11 cellular contexts compared by ENCODE assay signal in the genomic region with DNA sequence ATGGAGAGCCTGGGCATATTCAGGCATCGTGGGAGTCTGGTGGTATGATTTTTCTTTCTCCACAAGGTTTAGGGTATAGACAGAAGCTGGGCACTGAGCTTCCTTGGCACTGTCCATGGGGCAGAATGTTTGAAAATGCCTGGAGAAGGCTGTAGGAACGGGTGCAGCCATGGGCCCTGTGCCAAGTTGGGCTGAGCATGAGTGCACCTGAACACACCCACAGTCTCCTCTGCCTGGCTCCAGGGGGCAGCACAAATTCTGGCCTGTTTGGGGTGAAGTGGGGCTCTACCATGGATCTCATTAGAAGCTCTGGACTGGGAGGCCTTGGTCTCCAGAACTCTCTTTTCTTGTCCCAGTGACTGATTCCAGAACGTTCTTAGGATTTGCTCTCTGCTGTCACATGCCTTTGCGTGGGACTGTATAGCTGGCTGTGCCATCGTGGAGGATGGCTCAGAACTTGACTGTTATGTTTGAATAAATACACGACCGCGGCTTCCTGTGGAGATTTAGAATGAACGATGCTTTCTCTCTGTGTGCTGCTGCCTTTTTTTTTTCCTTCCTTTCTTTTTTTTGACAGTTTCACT.
DNase-seq lines count a peak whose midpoint lies in the region; ATAC-seq, FAIRE-seq and TF ChIP-seq lines count a peak whose summit lies in the region.
"Had no signal": no experiment of that assay in that cellular context is flagged by ENCODE, and none has a peak within 500 bp of the region (broad histone marks: within the 10 kb centered on the region; RNA-seq: fewer than 3 reads in every experiment).

No MANE protein-coding gene starts in this region.

- H3K4me2 ChIP-seq in GM12878 (ENCODE audit: control insufficient read depth, insufficient read depth) (no peak overlapping the region), neuronal stem cell (ENCODE audit: insufficient read depth, low read length, poor library complexity, severe bottlenecking) (no peak overlapping the region)

- no peak overlapping the region for H3K4ac ChIP-seq in neuronal stem cell (ENCODE audit: low read length)

- H2BK12ac ChIP-seq in neuronal stem cell (ENCODE audit: low read length), result no peak overlapping the region

- no peak overlapping the region for H2AK5ac ChIP-seq in neuronal stem cell (ENCODE audit: low read depth, low read length)

- H3K27ac ChIP-seq in GM12878 (ENCODE audit: control insufficient read depth, insufficient read depth) (no peak overlapping the region), neuronal stem cell (replicated peaks; ENCODE audit: low read length) (no peak overlapping the region)
- H3K27ac ChIP-seq: HL-60 had no signal

- H3K18ac ChIP-seq in neuronal stem cell (ENCODE audit: low read length), result peak overlapping the region; percentile 39

- H2BK15ac ChIP-seq in neuronal stem cell (ENCODE audit: low read length), result no peak overlapping the region

- peaks cover 3% of the 10 kb centered on the region for H3K79me1 ChIP-seq in neuronal stem cell (ENCODE audit: low read depth, low read length)

- no peak for TF ChIP-seq POLR2A in GM12878 (IDR thresholded peaks at IDR 0.05; ENCODE audit: low read depth, low read length)

- intact Hi-C loops in GM12878 (cut with micrococcal nuclease; ENCODE audit: unreplicated experiment), result no loop called here

- H3K23ac ChIP-seq in neuronal stem cell (ENCODE audit: low read depth, low read length, poor library complexity), result no peak overlapping the region

- no TSS peak for BruUV-seq in GM12878 (replicated peaks; lab: Mats Ljungman, UMichigan)

- H3K14ac ChIP-seq in neuronal stem cell (ENCODE audit: low read length), result no peak overlapping the region

- RAD21 ChIA-PET in GM12878 (lab: Charles Lee; ENCODE audit: unreplicated experiment), result no interaction called here

- no peak overlapping the region for H4K91ac ChIP-seq in neuronal stem cell (ENCODE audit: low read depth, low read length, poor library complexity)

- no peak overlapping the region for H3K4me3 ChIP-seq in GM12878
- no peak overlapping the region for H3K4me3 ChIP-seq in neuronal stem cell (ENCODE audit: low read length in 2 of 2)

- POLR2A ChIA-PET in GM12878 (lab: Charles Lee), result no interaction called here

- H4K20me1 ChIP-seq in GM12878 (ENCODE audit: control insufficient read depth, insufficient read depth), result no peaks in the 10 kb centered on the region

- TF ChIP-seq CTCF in GM12878 (IDR thresholded peaks at IDR 0.05 in 2 of 3, conservative IDR thresholded peaks at IDR 0.05 in 1 of 3; ENCODE audit: control insufficient read depth in 2 of 3, extremely low read depth in 1 of 3, insufficient read depth in 1 of 3, low read depth in 3 of 3, low read length in 3 of 3), result 0 out of 6 replicates have a peak, but pooled peaks of 1 of the 3 experiments have one; percentile 13

- H3K9me3 ChIP-seq in GM12878 (replicated peaks; ENCODE audit: control insufficient read depth, insufficient read depth, low read length), result no peaks in the 10 kb centered on the region
- H3K9me3 ChIP-seq in neuronal stem cell (replicated peaks in 1 of 2; ENCODE audit: control insufficient read depth in 2 of 2, insufficient read depth in 1 of 2, low read depth in 1 of 2, low read length in 2 of 2), result peaks cover 0 to 5% of the 10 kb centered on the region in 2 donors

- H3K4me1 ChIP-seq in GM12878 (ENCODE audit: control insufficient read depth, insufficient read depth, low read length) (no peaks in the 10 kb centered on the region; the same call in 1 of the 2 replicates), neuronal stem cell (ENCODE audit: control insufficient read depth in 2 of 2, insufficient read depth in 1 of 2, low read depth in 1 of 2, low read length in 2 of 2) (peaks cover 22 to 36% of the 10 kb centered on the region in 2 donors)

- FAIRE-seq in GM12878 (lab: Jason Lieb, UNC), result no peak

- in situ Hi-C loops in GM12878 (cut with MboI), result no loop called here

- no peak for TF ChIP-seq EP300 in GM12878 (IDR thresholded peaks at IDR 0.05; ENCODE audit: borderline replicate concordance in 1 of 2, control insufficient read depth in 1 of 2, low read depth in 2 of 2, low read length in 2 of 2)

- ATAC-seq in GM12878 (peak; percentile 60), GM19023 (IDR thresholded peaks at IDR 0.05; ENCODE audit: unreplicated experiment) (no peak), GM21786 (IDR thresholded peaks at IDR 0.05; ENCODE audit: unreplicated experiment) (no peak)
- ATAC-seq: naive thymus-derived CD8-positive, alpha-beta T cell had no signal

- no peak overlapping the region for H2BK120ac ChIP-seq in neuronal stem cell (ENCODE audit: low read depth, low read length)

- H3K9ac ChIP-seq in GM12878 (ENCODE audit: control insufficient read depth, insufficient read depth, low read length), result no peak overlapping the region
- H3K9ac ChIP-seq in neuronal stem cell (ENCODE audit: low read depth, low read length, poor library complexity), result no peak overlapping the region

- H2AFZ ChIP-seq in GM12878 (ENCODE audit: control insufficient read depth, low read depth, low read length) (no peak overlapping the region), neuronal stem cell (ENCODE audit: low read length) (no peak overlapping the region)

- 68% methylated on average over 9 of the region's 9 CpGs for WGBS in GM12878 (ENCODE audit: insufficient coverage, insufficient replicate concordance, low lambda C conversion rate, missing lambda C conversion rate)
- no CpG with 5 or more reads among the region's 9 CpGs for WGBS in neuronal stem cell (ENCODE audit: extremely low coverage in 2 of 2, insufficient read length in 2 of 2, insufficient replicate concordance in 1 of 2), 2 donors

- DNase-seq in COR-L47 (lab: John Stamatoyannopoulos, UW) (peak; percentile 28), HT-29 (ENCODE audit: low spot score) (peak; percentile 69), GM12878 (ENCODE audit: low read depth, low spot score) (no peak), neuronal stem cell (ENCODE audit: low spot score) (no peak), NCI-H748 (lab: John Stamatoyannopoulos, UW; ENCODE audit: unreplicated experiment) (no peak), NCI-H1436 treated with DMSO at 0.1 percent for 48 hours (lab: John Stamatoyannopoulos, UW) (no peak)
- DNase-seq: central memory CD4-positive, alpha-beta T cell had no signal

- H3K27me3 ChIP-seq in GM12878 (replicated peaks in 1 of 2; ENCODE audit: control insufficient read depth in 2 of 2, insufficient read depth in 2 of 2, low read length in 1 of 2) (no peaks in the 10 kb centered on the region), neuronal stem cell (ENCODE audit: control insufficient read depth in 3 of 3, insufficient read depth in 3 of 3, low read depth in 1 of 3, low read length in 3 of 3) (no peaks in the 10 kb centered on the region)

- no peak overlapping the region for H2BK5ac ChIP-seq in neuronal stem cell (ENCODE audit: low read length)

- H4K8ac ChIP-seq in neuronal stem cell (ENCODE audit: low read depth, low read length), result no peak overlapping the region

- H3K79me2 ChIP-seq in GM12878 (ENCODE audit: control insufficient read depth, insufficient read depth, low read length), result no peaks in the 10 kb centered on the region

- TF ChIP-seq RAD21 in GM12878 (IDR thresholded peaks at IDR 0.05; ENCODE audit: insufficient read depth, low read depth, low read length), result peak; percentile 10; the same call in 1 of the 2 replicates

- SMC1A ChIA-PET in GM12878 (lab: Charles Lee; ENCODE audit: uncharacterized antibody, unreplicated experiment), result interaction anchor here (0.6 kb wide), 1 partner anchor 170 kb away, joined by 3 read pairs; no protein-coding TSS in a partner anchor

- CTCF ChIA-PET in GM12878 (lab: Yijun Ruan, JAX), result interaction anchor here (1.4 to 1.6 kb wide), 2 partner anchors 44 to 407 kb away, joined by 4 read pairs; no protein-coding TSS in a partner anchor

- H3K36me3 ChIP-seq in GM12878 (ENCODE audit: control insufficient read depth in 2 of 2, insufficient read depth in 2 of 2, low read length in 1 of 2) (peaks cover 0 to 8% of the 10 kb centered on the region in 2 experiments; a peak in 2 of 4 replicates), neuronal stem cell (replicated peaks in 1 of 2; ENCODE audit: control insufficient read depth in 2 of 2, insufficient read depth in 2 of 2, low read length in 2 of 2) (peaks cover 6 to 45% of the 10 kb centered on the region in 2 donors)

TF ChIP-seq in GM12878, 131 proteins besides CTCF, POLR2A, EP300 and RAD21 (continues in another document):
- TF ChIP-seq, protein P1, sequence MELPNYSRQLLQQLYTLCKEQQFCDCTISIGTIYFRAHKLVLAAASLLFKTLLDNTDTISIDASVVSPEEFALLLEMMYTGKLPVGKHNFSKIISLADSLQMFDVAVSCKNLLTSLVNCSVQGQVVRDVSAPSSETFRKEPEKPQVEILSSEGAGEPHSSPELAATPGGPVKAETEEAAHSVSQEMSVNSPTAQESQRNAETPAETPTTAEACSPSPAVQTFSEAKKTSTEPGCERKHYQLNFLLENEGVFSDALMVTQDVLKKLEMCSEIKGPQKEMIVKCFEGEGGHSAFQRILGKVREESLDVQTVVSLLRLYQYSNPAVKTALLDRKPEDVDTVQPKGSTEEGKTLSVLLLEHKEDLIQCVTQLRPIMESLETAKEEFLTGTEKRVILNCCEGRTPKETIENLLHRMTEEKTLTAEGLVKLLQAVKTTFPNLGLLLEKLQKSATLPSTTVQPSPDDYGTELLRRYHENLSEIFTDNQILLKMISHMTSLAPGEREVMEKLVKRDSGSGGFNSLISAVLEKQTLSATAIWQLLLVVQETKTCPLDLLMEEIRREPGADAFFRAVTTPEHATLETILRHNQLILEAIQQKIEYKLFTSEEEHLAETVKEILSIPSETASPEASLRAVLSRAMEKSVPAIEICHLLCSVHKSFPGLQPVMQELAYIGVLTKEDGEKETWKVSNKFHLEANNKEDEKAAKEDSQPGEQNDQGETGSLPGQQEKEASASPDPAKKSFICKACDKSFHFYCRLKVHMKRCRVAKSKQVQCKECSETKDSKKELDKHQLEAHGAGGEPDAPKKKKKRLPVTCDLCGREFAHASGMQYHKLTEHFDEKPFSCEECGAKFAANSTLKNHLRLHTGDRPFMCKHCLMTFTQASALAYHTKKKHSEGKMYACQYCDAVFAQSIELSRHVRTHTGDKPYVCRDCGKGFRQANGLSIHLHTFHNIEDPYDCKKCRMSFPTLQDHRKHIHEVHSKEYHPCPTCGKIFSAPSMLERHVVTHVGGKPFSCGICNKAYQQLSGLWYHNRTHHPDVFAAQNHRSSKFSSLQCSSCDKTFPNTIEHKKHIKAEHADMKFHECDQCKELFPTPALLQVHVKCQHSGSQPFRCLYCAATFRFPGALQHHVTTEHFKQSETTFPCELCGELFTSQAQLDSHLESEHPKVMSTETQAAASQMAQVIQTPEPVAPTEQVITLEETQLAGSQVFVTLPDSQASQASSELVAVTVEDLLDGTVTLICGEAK (IDR thresholded peaks at IDR 0.05; ENCODE audit: borderline replicate concordance), result no peak
- no peak for TF ChIP-seq GATAD2B (conservative IDR thresholded peaks at IDR 0.05; ENCODE audit: low read depth)
- no peak for TF ChIP-seq HCFC1 (IDR thresholded peaks at IDR 0.05; ENCODE audit: low read length)
- no peak for TF ChIP-seq DPF2 (IDR thresholded peaks at IDR 0.05)
- TF ChIP-seq NBN (IDR thresholded peaks at IDR 0.05), result no peak
- TF ChIP-seq IKZF1 (conservative IDR thresholded peaks at IDR 0.05), result no peak
- no peak for TF ChIP-seq POU2F2 (IDR thresholded peaks at IDR 0.05; ENCODE audit: borderline replicate concordance, low read depth, low read length)
- TF ChIP-seq SUPT20H (IDR thresholded peaks at IDR 0.05; ENCODE audit: borderline replicate concordance, control insufficient read depth, low read depth, low read length), result no peak

Comparison
In these comparisons a context has a peak if more than half of its experiments do, and no peak if none do; other contexts are left out.
1. DNase-seq: peak in COR-L47 (single experiment) and HT-29 (single experiment); none in GM12878 (single experiment), neuronal stem cell (single experiment), NCI-H748 (single experiment) and NCI-H1436 treated with DMSO at 0.1 percent for 48 hours (single experiment).